1 cellular context compared by ENCODE assay signal in the genomic region with DNA sequence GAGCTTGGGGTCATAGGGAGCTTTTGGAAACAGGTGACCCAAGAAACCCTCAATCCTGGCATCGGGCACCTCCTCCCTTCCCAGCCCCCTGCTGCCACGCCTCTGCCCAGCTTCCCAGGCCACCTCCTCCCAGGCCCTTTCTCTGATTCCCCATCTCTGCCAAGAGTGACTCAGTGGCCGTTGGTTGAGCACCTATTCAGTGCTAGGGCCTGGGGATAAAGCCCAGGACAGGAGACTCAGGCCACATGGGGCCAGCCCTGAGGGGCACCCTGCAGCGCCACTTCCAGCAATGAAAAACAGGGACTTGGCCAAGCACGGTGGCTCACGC.
TF ChIP-seq lines count a peak whose summit lies in the region.

No MANE protein-coding gene starts in this region.

TF ChIP-seq in IMR-90, 13 proteins besides CTCF, POLR2A, EP300 and RAD21:
- TF ChIP-seq RFX5 (IDR thresholded peaks at IDR 0.05; ENCODE audit: low read depth, low read length) (no peak), SMC3 (IDR thresholded peaks at IDR 0.05; ENCODE audit: low read depth, low read length) (no peak), NFE2L2 (IDR thresholded peaks at IDR 0.05; ENCODE audit: low read depth, low read length) (no peak), FOS (IDR thresholded peaks at IDR 0.05; ENCODE audit: low read depth, low read length) (no peak), MAZ (IDR thresholded peaks at IDR 0.05; ENCODE audit: borderline replicate concordance, low read depth, low read length) (no peak), CHD1 (IDR thresholded peaks at IDR 0.05; ENCODE audit: low read depth, low read length) (no peak), BHLHE40 (IDR thresholded peaks at IDR 0.05; ENCODE audit: low read depth, low read length) (no peak), MXI1 (IDR thresholded peaks at IDR 0.05; ENCODE audit: borderline replicate concordance, low read depth, low read length) (no peak), RCOR1 (IDR thresholded peaks at IDR 0.05; ENCODE audit: insufficient replicate concordance, low read length) (no peak), ELK1 (IDR thresholded peaks at IDR 0.05; ENCODE audit: borderline replicate concordance, low read depth, low read length) (no peak), CEBPB (IDR thresholded peaks at IDR 0.05; ENCODE audit: low read depth, low read length) (no peak), MAFK (IDR thresholded peaks at IDR 0.05; ENCODE audit: low read depth, low read length) (no peak), USF2 (IDR thresholded peaks at IDR 0.05; ENCODE audit: low read depth, low read length) (no peak)
